ENCODE assay signal across 9 cellular contexts in genomic region chr18:53698907-53699306, GRCh38.
DNase-seq lines count a peak whose midpoint lies in the region; ATAC-seq, FAIRE-seq and TF ChIP-seq lines count a peak whose summit lies in the region.
"Had no signal": no experiment of that assay in that cellular context is flagged by ENCODE, and none has a peak within 500 bp of the region (broad histone marks: within the 10 kb centered on the region; RNA-seq: fewer than 3 reads in every experiment).

No MANE protein-coding gene starts in this region.

- H3K4me1 Mint-ChIP-seq in neural crest cell, result peaks cover 4% of the 10 kb centered on the region

- TF ChIP-seq CTCF in epithelial cell of esophagus (IDR thresholded peaks at IDR 0.05; ENCODE audit: insufficient read depth, low read depth, low read length, missing control alignments) (peak; percentile 83), neural crest cell (conservative IDR thresholded peaks at IDR 0.05) (peak; percentile 76)

- H3K27me3 Mint-ChIP-seq in neural crest cell (ENCODE audit: low read depth), result no peaks in the 10 kb centered on the region
- H3K27me3 Mint-ChIP-seq: dendritic cell treated with granulocyte-macrophage colony-stimulating factor and Interleukin-4, amounts not matched to agents 40 ng/mL and 50 ng/mL, for 4 days had no signal

- no peak overlapping the region for H3K27ac Mint-ChIP-seq in neural crest cell (ENCODE audit: unreplicated experiment)
- H3K27ac Mint-ChIP-seq: dendritic cell treated with granulocyte-macrophage colony-stimulating factor and Interleukin-4, amounts not matched to agents 40 ng/mL and 50 ng/mL, for 4 days had no signal

- H3K9me3 Mint-ChIP-seq in neural crest cell, result no peaks in the 10 kb centered on the region
- H3K9me3 Mint-ChIP-seq: dendritic cell treated with granulocyte-macrophage colony-stimulating factor and Interleukin-4, amounts not matched to agents 40 ng/mL and 50 ng/mL, for 4 days had no signal

- DNase-seq in COLO829 (ENCODE audit: low spot score) (peak; percentile 16), NCI-H524 (lab: John Stamatoyannopoulos, UW) (peak; percentile 71 to 76), epithelial cell of esophagus (ENCODE audit: low read depth) (peak; percentile 62), neural crest cell (ENCODE audit: low read depth, low spot score) (peak; percentile 29), HTR-8/SVneo (ENCODE audit: insufficient read length, low spot score) (no peak), AML-193 (lab: John Stamatoyannopoulos, UW) (no peak), NOMO-1 treated with DMSO at 0.1 percent for 48 hours (lab: John Stamatoyannopoulos, UW; ENCODE audit: unreplicated experiment) (no peak)

- no peak overlapping the region for H3K4me3 Mint-ChIP-seq in neural crest cell
- H3K4me3 Mint-ChIP-seq: dendritic cell treated with granulocyte-macrophage colony-stimulating factor and Interleukin-4, amounts not matched to agents 40 ng/mL and 50 ng/mL, for 4 days had no signal

- no peaks in the 10 kb centered on the region for H3K36me3 Mint-ChIP-seq in neural crest cell (ENCODE audit: low read depth)

- ATAC-seq in GM21515 (IDR thresholded peaks at IDR 0.05; ENCODE audit: unreplicated experiment), result peak; percentile 49

- no peak for FAIRE-seq in HTR-8/SVneo (lab: Jason Lieb, UNC)

- H3K4me3 ChIP-seq in epithelial cell of esophagus (ENCODE audit: low read length), result no peak overlapping the region

Comparison
In these comparisons a context has a peak if more than half of its experiments do, and no peak if none do; other contexts are left out.
1. DNase-seq: peak in COLO829 (single experiment), NCI-H524 (2 of 2), epithelial cell of esophagus (single experiment) and neural crest cell (single experiment); none in HTR-8/SVneo (single experiment), AML-193 (0 of 2) and NOMO-1 treated with DMSO at 0.1 percent for 48 hours (single experiment).